8 cellular contexts compared by ENCODE assay signal in the genomic region with DNA sequence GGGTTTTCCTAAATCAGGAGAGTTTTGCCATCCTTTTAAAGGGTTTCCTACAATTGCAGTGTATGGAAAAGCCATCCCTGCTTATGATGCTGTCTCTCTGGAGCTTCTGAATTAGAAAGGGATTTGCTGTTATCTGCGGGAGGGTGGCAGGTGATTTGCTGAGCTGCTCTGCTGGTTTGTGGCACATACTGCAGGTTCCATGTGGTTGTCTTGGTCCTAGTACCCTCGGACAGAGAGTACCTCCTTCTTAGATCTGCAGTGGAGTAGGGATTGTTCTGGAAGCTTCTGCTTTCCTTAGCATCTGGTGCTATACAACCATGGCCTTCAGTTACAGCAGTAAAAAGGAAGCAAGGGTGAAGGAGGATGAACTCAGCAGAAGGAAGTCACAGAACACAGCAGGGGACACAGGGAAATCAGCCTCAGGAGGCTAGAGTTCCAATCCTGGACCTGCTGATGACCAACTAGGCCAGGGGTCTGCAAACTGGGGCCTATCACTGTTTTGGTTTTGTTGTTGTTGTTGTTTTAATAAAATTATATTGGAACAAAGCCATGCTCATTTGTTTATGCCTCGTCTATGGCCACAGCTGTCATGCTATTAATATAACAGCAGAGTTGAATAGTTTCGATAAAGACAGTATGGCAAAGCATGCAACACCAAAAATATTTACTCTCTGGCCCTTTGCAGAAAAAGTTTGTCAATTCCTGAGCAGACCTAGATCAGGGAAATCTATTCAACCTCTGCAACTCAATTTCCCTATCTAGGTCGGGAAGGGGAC. TPM values are rescaled to one million over a fixed set of nuclear protein-coding genes. Genes with fewer than 3 reads are reported as not detected.
DNase-seq lines count a peak whose midpoint lies in the region; ATAC-seq and TF ChIP-seq lines count a peak whose summit lies in the region.
"Had no signal": no experiment of that assay in that cellular context is flagged by ENCODE, and none has a peak within 500 bp of the region (broad histone marks: within the 10 kb centered on the region; RNA-seq: fewer than 3 reads in every experiment).

No MANE protein-coding gene starts in this region.

- TF ChIP-seq EP300 in esophagus muscularis mucosa (IDR thresholded peaks at IDR 0.05): no peak

- H3K9me3 ChIP-seq in SU-DHL-6 (ENCODE audit: insufficient read depth, low read length) (no peaks in the 10 kb centered on the region), esophagus muscularis mucosa (no peaks in the 10 kb centered on the region)

- H3K4me2 ChIP-seq in SU-DHL-6 (ENCODE audit: low read depth, low read length, poor library complexity, severe bottlenecking): peak overlapping the region; percentile 48

- no peaks in the 10 kb centered on the region for H4K20me1 ChIP-seq in SU-DHL-6 (ENCODE audit: low read depth, low read length)

- no peak overlapping the region for H2AFZ ChIP-seq in SU-DHL-6 (ENCODE audit: low read depth, low read length, severe bottlenecking)

- CTCF ChIA-PET in HEK293T (lab: Yijun Ruan, JAX): no interaction called here

- H3K9me2 ChIP-seq in SU-DHL-6 (replicated peaks; ENCODE audit: insufficient read depth, low read length): no peaks in the 10 kb centered on the region

- H3K4me1 Mint-ChIP-seq in naive thymus-derived CD8-positive, alpha-beta T cell: peaks cover 64 to 90% (median 84%) of the 10 kb centered on the region in 4 donors

- peak overlapping the region; percentile 93 to 99 (median 97) for H3K27ac Mint-ChIP-seq in naive thymus-derived CD8-positive, alpha-beta T cell

- H3K9ac ChIP-seq in SU-DHL-6 (ENCODE audit: low read length): no peak overlapping the region

- H3K4me1 ChIP-seq in esophagus muscularis mucosa: peaks cover 3 to 12% (median 9%) of the 10 kb centered on the region in 4 donors

- no peak for DNase-seq in naive thymus-derived CD8-positive, alpha-beta T cell
- no peak for DNase-seq in NCI-H748 (lab: John Stamatoyannopoulos, UW; ENCODE audit: unreplicated experiment)
- no peak for DNase-seq in HEK293T (ENCODE audit: extremely low spot score)
- no peak for DNase-seq in esophagus muscularis mucosa (ENCODE audit: extremely low spot score)
- DNase-seq: EL had no signal

- peak overlapping the region; percentile 1 to 85 (median 68) for H3K4me3 Mint-ChIP-seq in naive thymus-derived CD8-positive, alpha-beta T cell

- WGBS in esophagus muscularis mucosa: 60% methylated on average over 3 of the region's 5 CpGs

- H3K9me3 Mint-ChIP-seq in naive thymus-derived CD8-positive, alpha-beta T cell: peaks cover 0 to 9% (median 0%) of the 10 kb centered on the region in 9 donors

- H3K27me3 Mint-ChIP-seq in naive thymus-derived CD8-positive, alpha-beta T cell: no peaks in the 10 kb centered on the region

- TF ChIP-seq CTCF in SU-DHL-6 (IDR thresholded peaks at IDR 0.05; ENCODE audit: insufficient read depth, low read length, poor library complexity, severe bottlenecking) (no peak), esophagus muscularis mucosa (IDR thresholded peaks at IDR 0.05) (no peak)

- H3F3A ChIP-seq in SU-DHL-6 (ENCODE audit: insufficient read depth): no peaks in the 10 kb centered on the region

- H3K27me3 ChIP-seq in SU-DHL-6 (ENCODE audit: low read length) (no peaks in the 10 kb centered on the region), esophagus muscularis mucosa (no peaks in the 10 kb centered on the region)

- H3K27ac ChIP-seq in SU-DHL-6 (ENCODE audit: low read depth, low read length): peak overlapping the region; percentile 30
- no peak overlapping the region for H3K27ac ChIP-seq in esophagus muscularis mucosa (replicated peaks in 1 of 4)

- H3K4me3 ChIP-seq in SU-DHL-6 (ENCODE audit: insufficient read depth, low read length, poor library complexity, severe bottlenecking): no peak overlapping the region
- H3K4me3 ChIP-seq in esophagus muscularis mucosa: no peak overlapping the region

- TF ChIP-seq POLR2A in esophagus muscularis mucosa (IDR thresholded peaks at IDR 0.05; ENCODE audit: low read depth): no peak

- H3K36me3 ChIP-seq in SU-DHL-6 (ENCODE audit: low read length) (no peaks in the 10 kb centered on the region), esophagus muscularis mucosa (peaks cover 0 to 27% (median 11%) of the 10 kb centered on the region in 4 donors)

- POLR2A ChIA-PET in naive thymus-derived CD8-positive, alpha-beta T cell (lab: Charles Lee): interaction anchor here (1.2 to 16.6 kb wide), 4 partner anchors 9 to 25 kb away, joined by 3 to 491 read pairs (median 36); no protein-coding TSS in a partner anchor
- POLR2A ChIA-PET in HEK293T (lab: Yijun Ruan, JAX): no interaction called here

- ATAC-seq in GM18867 (IDR thresholded peaks at IDR 0.05; ENCODE audit: unreplicated experiment): peak; percentile 61
- peak; percentile 67 for ATAC-seq in HG02798 (IDR thresholded peaks at IDR 0.05; ENCODE audit: poor library complexity, unreplicated experiment)
- no peak for ATAC-seq in naive thymus-derived CD8-positive, alpha-beta T cell

- peaks cover 0 to 4% (median 0%) of the 10 kb centered on the region in 3 donors for H3K36me3 Mint-ChIP-seq in naive thymus-derived CD8-positive, alpha-beta T cell

- H3K79me2 ChIP-seq in SU-DHL-6 (ENCODE audit: insufficient read depth, low read length): no peaks in the 10 kb centered on the region

- intact Hi-C loops in esophagus muscularis mucosa (cut with DNase I): no loop called here

TF ChIP-seq in HEK293T, 16 proteins besides CTCF, POLR2A, EP300 and RAD21:
- TF ChIP-seq CTBP1 (IDR thresholded peaks at IDR 0.05; ENCODE audit: borderline replicate concordance): no peak
- no peak for TF ChIP-seq NFRKB (IDR thresholded peaks at IDR 0.05)
- TF ChIP-seq SP1 (IDR thresholded peaks at IDR 0.05): no peak
- TF ChIP-seq ELF4 (IDR thresholded peaks at IDR 0.05): no peak
- TF ChIP-seq FOXK2 (IDR thresholded peaks at IDR 0.05): no peak
- TF ChIP-seq HDGF (IDR thresholded peaks at IDR 0.05; ENCODE audit: borderline replicate concordance): no peak

RNA-seq across cellular contexts. Expression of a gene that starts 39.5 kb away (rescaled TPM):
- total RNA-seq in naive thymus-derived CD8-positive, alpha-beta T cell: 10 to 100 TPM; 10.8 to 12.8 TPM
- polyA plus RNA-seq in naive thymus-derived CD8-positive, alpha-beta T cell: 1 to 10 TPM; 3.8 to 6.9 (median 4.5) TPM
- 1 to 10 TPM; 2.7 to 3.7 (median 3.0) TPM for total RNA-seq in esophagus muscularis mucosa

Comparison
In these comparisons a context has a peak if more than half of its experiments do, and no peak if none do; other contexts are left out.
1. ATAC-seq: peak in GM18867 (single experiment) and HG02798 (single experiment); none in naive thymus-derived CD8-positive, alpha-beta T cell (0 of 2).